Comparison of ENCODE assay signal across 8 cellular contexts in the genomic region with DNA sequence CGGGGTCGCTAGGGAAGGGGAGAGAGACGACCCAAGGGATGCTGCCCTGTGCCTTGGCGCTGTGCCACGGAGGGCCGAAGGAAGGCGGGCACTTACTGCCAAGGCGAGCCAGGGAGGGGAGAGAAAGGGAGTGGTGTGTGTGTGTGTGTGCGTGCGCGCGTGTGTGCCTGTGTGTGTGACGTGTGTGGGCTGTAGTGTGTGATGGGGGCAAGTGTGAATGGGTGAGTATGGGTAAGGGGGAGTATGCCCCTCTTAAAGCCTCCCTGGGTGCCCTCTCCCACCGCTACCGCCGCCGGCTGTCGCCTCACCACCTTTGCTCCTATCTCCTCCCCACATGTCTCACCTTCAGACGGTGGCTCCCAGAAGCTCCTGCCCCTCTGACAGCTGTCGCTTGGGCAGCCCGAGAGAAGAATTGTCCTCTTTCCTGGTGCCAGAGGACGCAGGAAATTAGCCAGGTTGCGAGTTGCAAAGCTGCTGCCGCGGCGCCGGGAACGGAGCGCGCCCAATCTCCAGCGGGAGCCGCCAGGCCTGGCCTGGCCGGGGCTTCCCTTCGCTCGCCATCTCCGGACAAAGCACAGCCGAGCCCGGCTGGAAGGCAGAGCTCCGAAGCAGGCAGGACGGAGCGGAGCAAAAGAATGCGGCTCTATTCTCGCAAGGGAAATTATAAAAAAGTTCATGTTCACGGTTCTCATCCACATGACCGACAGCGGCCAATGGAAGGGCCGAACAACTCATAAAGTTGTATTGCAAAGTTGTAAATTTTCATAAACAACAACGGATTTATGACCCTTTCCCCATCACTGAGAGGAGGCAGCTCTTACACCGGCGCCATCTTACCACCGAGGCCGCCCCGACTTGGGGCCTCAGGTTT. TPM values are rescaled to one million over a fixed set of nuclear protein-coding genes. Genes with fewer than 3 reads are reported as not detected.
DNase-seq lines count a peak whose midpoint lies in the region; ATAC-seq and TF ChIP-seq lines count a peak whose summit lies in the region.

Gene HOXA3 (minus strand): TSS at position 639 of the 871 bp plus-strand sequence. CDS start 41,943 bp downstream, outside the sequence.

- no peak for ATAC-seq in HG03439 (IDR thresholded peaks at IDR 0.05; ENCODE audit: unreplicated experiment)
- no peak for ATAC-seq in HG02588 (IDR thresholded peaks at IDR 0.05; ENCODE audit: unreplicated experiment)

- peak within 1 kb of the TSS; percentile 24 to 64 (median 42) for H3K4me3 ChIP-seq in esophagus squamous epithelium
- H3K4me3 ChIP-seq in skeletal muscle cell (ENCODE audit: low read depth, low read length), result peak within 1 kb of the TSS; percentile 75

- no peaks in the 10 kb centered on the region for H3K36me3 ChIP-seq in esophagus squamous epithelium

- CTCF ChIA-PET in RWPE1 (lab: Yijun Ruan, JAX), result interaction anchor here (0.6 to 3.4 kb wide), 4 partner anchors 9 to 801 kb away, joined by 3 to 45 read pairs (median 5); no protein-coding TSS in a partner anchor

- no peak for TF ChIP-seq POLR2A in esophagus squamous epithelium (IDR thresholded peaks at IDR 0.05)

- no peaks in the 10 kb centered on the region for H3K9me3 ChIP-seq in esophagus squamous epithelium

- peak; percentile 42 for DNase-seq in DMS79 treated with DMSO at 0.1 percent for 48 hours (lab: John Stamatoyannopoulos, UW)
- DNase-seq in DMS79 (lab: John Stamatoyannopoulos, UW), result no peak
- DNase-seq in RWPE1 (ENCODE audit: low spot score), result no peak
- no peak for DNase-seq in esophagus squamous epithelium (lab: John Stamatoyannopoulos, UW)
- peak; percentile 71 for DNase-seq in skeletal muscle cell (ENCODE audit: low read depth)
- DNase-seq in DMS153 (lab: John Stamatoyannopoulos, UW), result no peak

- POLR2A ChIA-PET in RWPE1 (lab: Yijun Ruan, JAX; ENCODE audit: low non-redundant PET), result no interaction called here

- TF ChIP-seq CTCF in RWPE1 (conservative IDR thresholded peaks at IDR 0.05; ENCODE audit: low read depth) (no peak), esophagus squamous epithelium (IDR thresholded peaks at IDR 0.05) (no peak)

- WGBS in esophagus squamous epithelium, 2 donors, result 17% methylated on average over 28 to 45 of the region's 53 CpGs

- H3K27ac ChIP-seq in RWPE1 (peak within 1 kb of the TSS; percentile 92), esophagus squamous epithelium (peak within 1 kb of the TSS in 3 of 4 donors; percentile 7 to 59 (median 19))

- peaks cover 33 to 79% (median 40%) of the 10 kb centered on the region in 3 donors for H3K4me1 ChIP-seq in esophagus squamous epithelium

- peaks cover 10 to 100% (median 54%) of the 10 kb centered on the region in 4 donors for H3K27me3 ChIP-seq in esophagus squamous epithelium

- intact Hi-C loops in esophagus squamous epithelium (cut with DNase I), result loop anchor here (5.0 kb wide), 1 partner anchor 660 kb away; no protein-coding TSS in a partner anchor

RNA-seq across cellular contexts. Expression of gene HOXA3, which starts in this region (rescaled TPM):
- 1 to 10 TPM; 3.6 to 8.7 (median 6.6) TPM for total RNA-seq in esophagus squamous epithelium

Comparison
In these comparisons a context has a peak if more than half of its experiments do, and no peak if none do; other contexts are left out.
1. DNase-seq: peak in DMS79 treated with DMSO at 0.1 percent for 48 hours (single experiment) and skeletal muscle cell (single experiment); none in DMS79 (single experiment), RWPE1 (single experiment), esophagus squamous epithelium (single experiment) and DMS153 (single experiment).